ENCODE assay signal across 27 cellular contexts in genomic region chr3:185997130-185997529, GRCh38.
"Had no signal": no experiment of that assay in that cellular context is flagged by ENCODE, and none has a peak within 500 bp of the region (broad histone marks: within the 10 kb centered on the region; RNA-seq: fewer than 3 reads in every experiment).

No MANE protein-coding gene starts in this region.

- H3K36me3 ChIP-seq: stomach, suprapubic skin, thoracic aorta, thyroid gland, tibial artery, tibial nerve, transverse colon, upper lobe of left lung, upper lobe of right lung, uterus, vagina had no signal

- H3K27me3 ChIP-seq: stomach, suprapubic skin, testis, thyroid gland, tibial artery, tibial nerve, upper lobe of left lung, upper lobe of right lung, uterus, vagina had no signal

- H3K9me3 ChIP-seq: stomach, suprapubic skin, testis, thoracic aorta, thyroid gland, tibial artery, tibial nerve, transverse colon, upper lobe of left lung, upper lobe of right lung, uterus, vagina had no signal

- DNase-seq: stimulated activated CD4-positive, alpha-beta T cell treated with anti-CD3 and anti-CD28 coated beads, Interleukin-2, amount 100 ng/mL, for 48 hours; stimulated activated CD4-positive, alpha-beta T cell treated with anti-CD3 and anti-CD28 coated beads, Interleukin-4, amount 100 ng/mL, for 1 hour; stimulated activated CD4-positive, alpha-beta T cell treated with anti-CD3 and anti-CD28 coated beads, Interleukin-4, amount 100 ng/mL, for 24 hours; stimulated activated CD4-positive, alpha-beta T cell treated with anti-CD3 and anti-CD28 coated beads, Interleukin-4, amount 100 ng/mL, for 4 hours; stimulated activated CD8-positive, alpha-beta memory T cell treated with anti-CD3 and anti-CD28 coated beads, Interleukin-4, amount 100 ng/mL, for 48 hours; stimulated activated naive B cell treated with anti-CD40 and anti-IgM and Interleukin-4, amounts not matched to agents 10 μg/mL and 1 μg/mL and 100 μg/mL, for 72 hours; stimulated activated naive CD4-positive, alpha-beta T cell; stimulated activated naive CD4-positive, alpha-beta T cell treated with Interleukin-2 at 50 U/mL for 16 hours; stimulated activated naive CD8-positive, alpha-beta T cell treated with anti-CD3 and anti-CD28 coated beads, Interleukin-15, amount 100 ng/mL, for 72 hours; stimulated activated naive CD8-positive, alpha-beta T cell treated with anti-CD3 and anti-CD28 coated beads, Interleukin-15, Interleukin-2, amounts not matched to agents 100 U/mL and 50 U/mL, for 24 hours; stomach; substantia nigra; testis; thyroid gland; tibial artery; transverse colon; trophoblast cell; upper lobe of left lung; upper lobe of right lung; uterus had no signal

- H3K4me1 ChIP-seq: suprapubic skin, transverse colon, upper lobe of left lung, uterus, vagina had no signal

- ATAC-seq: stimulated activated effector memory CD8-positive, alpha-beta T cell treated with anti-CD3 and anti-CD28 coated beads, Interleukin-12 subunit alpha, Interleukin-12 subunit beta, amount 100 ng/mL, for 72 hours; stimulated activated memory B cell treated with anti-CD40 and anti-IgM and Interleukin-4, amounts not matched to agents 10 μg/mL and 1 μg/mL and 100 μg/mL, for 72 hours; stimulated activated naive B cell treated with anti-CD40 and anti-IgM and Interleukin-4, amounts not matched to agents 10 μg/mL and 1 μg/mL and 100 μg/mL, for 72 hours; stimulated activated naive CD8-positive, alpha-beta T cell treated with anti-CD3 and anti-CD28 coated beads, Interleukin-15, amount 100 ng/mL, for 72 hours; stimulated activated naive CD8-positive, alpha-beta T cell treated with anti-CD3 and anti-CD28 coated beads, Interleukin-15, Interleukin-2, amounts not matched to agents 100 U/mL and 50 U/mL, for 24 hours; upper lobe of right lung had no signal

- H3K4me3 ChIP-seq: stomach, suprapubic skin, testis, thoracic aorta, thyroid gland, tibial artery, tibial nerve, transverse colon, upper lobe of left lung, upper lobe of right lung, uterus, vagina had no signal

- H3K27ac ChIP-seq: stomach, suprapubic skin, testis, thoracic aorta, thyroid gland, tibial artery, tibial nerve, transverse colon, upper lobe of left lung, upper lobe of right lung, uterus, vagina had no signal

- FAIRE-seq: urothelium cell line had no signal
